34 cellular contexts compared by ENCODE assay signal in genomic region chr11:71094296-71095077, GRCh38.
"Had no signal": no experiment of that assay in that cellular context is flagged by ENCODE, and none has a peak within 500 bp of the region (broad histone marks: within the 10 kb centered on the region; RNA-seq: fewer than 3 reads in every experiment).

No MANE protein-coding gene starts in this region.

- ATAC-seq: activated CD8-positive, alpha-beta T cell treated with anti-CD3 and anti-CD28 coated beads for 36 hours; activated naive CD4-positive, alpha-beta T cell treated with anti-CD3 and anti-CD28 coated beads, Interleukin-2, amount 50 U/mL, for 72 hours; activated T-cell treated with anti-CD3 and anti-CD28 coated beads, Interleukin-2, amount 50 U/mL, for 4 hours; activated T-cell treated with anti-CD3 and anti-CD28 coated beads, Interleukin-2, amount 50 U/mL, for 72 hours; activated T-helper 17 cell treated with anti-CD3 and anti-CD28 coated beads, Interleukin-2, amount 50 U/mL, for 72 hours; body of pancreas had no signal

- H3K27ac ChIP-seq: adrenal gland, body of pancreas, brain microvascular endothelial cell, breast epithelium, VCaP had no signal

- H3K27me3 Mint-ChIP-seq: activated CD4-positive, alpha-beta T cell treated with anti-CD3 and anti-CD28 coated beads, Interleukin-2, amount 10 ng/mL, durations not matched to agents 24 days and 14 days; activated CD8-positive, alpha-beta T cell treated with anti-CD3 and anti-CD28 coated beads for 36 hours; activated naive CD8-positive, alpha-beta T cell treated with anti-CD3 and anti-CD28 coated beads for 36 hours had no signal

- DNase-seq: activated B cell treated with CpG ODN at 0.5 μM for 24 hours; activated CD4-positive, alpha-beta memory T cell treated with anti-CD3 and anti-CD28 coated beads for 36 hours; activated CD4-positive, alpha-beta T cell treated with anti-CD3 and anti-CD28 coated beads for 4 hours; activated CD4-positive, alpha-beta T cell treated with anti-CD3 and anti-CD28 coated beads, Interleukin-2, amount 10 ng/mL, durations not matched to agents 24 days and 14 days; activated CD4-positive, alpha-beta T cell treated with anti-CD3 and anti-CD28 coated beads, Interleukin-2, amount 50 U/mL, for 1 hour; activated CD4-positive, alpha-beta T cell treated with anti-CD3 and anti-CD28 coated beads, Interleukin-2, amount 50 U/mL, for 4 hours; activated CD4-positive, CD25-positive, alpha-beta regulatory T cell treated with anti-CD3 and anti-CD28 coated beads, Interleukin-2, amount 50 U/mL, for 72 hours; activated CD8-positive, alpha-beta memory T cell treated with anti-CD3 and anti-CD28 coated beads, Interleukin-2, amount 50 U/mL, for 4 hours; activated CD8-positive, alpha-beta T cell treated with anti-CD3 and anti-CD28 coated beads for 36 hours; activated effector memory CD4-positive, alpha-beta T cell treated with anti-CD3 and anti-CD28 coated beads, Interleukin-2, amount 50 U/mL, for 16 hours; activated gamma-delta T cell treated with Interleukin-2 at 50 U/mL for 16 hours; activated naive CD4-positive, alpha-beta T cell; activated naive CD4-positive, alpha-beta T cell treated with anti-CD3 and anti-CD28 coated beads for 36 hours; activated naive CD4-positive, alpha-beta T cell treated with anti-CD3 and anti-CD28 coated beads, Interleukin-2, amount 50 U/mL, for 16 hours; activated naive CD8-positive, alpha-beta T cell treated with anti-CD3 and anti-CD28 coated beads for 36 hours; activated T-cell treated with anti-CD3 and anti-CD28 coated beads for 4 hours; activated T-cell treated with anti-CD3 and anti-CD28 coated beads, Interleukin-2, amount 50 U/mL, for 1 hour; activated T-cell treated with anti-CD3 and anti-CD28 coated beads, Interleukin-2, amount 50 U/mL, for 4 hours; activated T-cell treated with anti-CD3 and anti-CD28 coated beads, Interleukin-2, amount 50 U/mL, for 72 hours; adrenal gland; amniotic stem cell; body of pancreas; brain microvascular endothelial cell; central memory CD4-positive, alpha-beta T cell; T-helper 1 cell; T-helper 2 cell; T-helper 9 cell had no signal

- H3K36me3 ChIP-seq: adrenal gland, brain microvascular endothelial cell, breast epithelium had no signal

- H3K27ac Mint-ChIP-seq: activated B cell treated with CpG ODN at 0.5 μM for 24 hours; activated CD4-positive, alpha-beta memory T cell treated with anti-CD3 and anti-CD28 coated beads for 36 hours; activated CD4-positive, alpha-beta T cell treated with anti-CD3 and anti-CD28 coated beads, Interleukin-2, amount 10 ng/mL, durations not matched to agents 24 days and 14 days; activated CD8-positive, alpha-beta T cell treated with anti-CD3 and anti-CD28 coated beads for 36 hours; activated naive CD4-positive, alpha-beta T cell treated with anti-CD3 and anti-CD28 coated beads for 36 hours; activated naive CD4-positive, alpha-beta T cell treated with anti-CD3 and anti-CD28 coated beads, Interleukin-2, amount 50 U/mL, for 72 hours; activated naive CD8-positive, alpha-beta T cell treated with anti-CD3 and anti-CD28 coated beads for 36 hours; activated T-cell treated with anti-CD3 and anti-CD28 coated beads, Interleukin-2, amount 50 U/mL, for 72 hours; activated T-helper 1 cell treated with anti-CD3 and anti-CD28 coated beads, Interleukin-12 subunit alpha, Interleukin-12 subunit beta, Interleukin-2, Interleukin-4 antibody, amounts not matched to agents 30 ng/mL and 10 ng/mL and 1 ng/mL, durations not matched to agents 14 hours and 24 hours and 36 hours; activated T-helper 17 cell treated with anti-CD3 and anti-CD28 coated beads, Interleukin-2, amount 50 U/mL, for 72 hours; T-helper 1 cell treated with Interleukin-12 subunit alpha and Interleukin-12 subunit beta and Interleukin-4 antibody, amounts not matched to agents 30 μg/mL and 1 μg/mL, for 36 hours; T-helper 2 cell treated with Interferon-gamma antibody and Interleukin-4, amounts not matched to agents 5 μg/mL and 100 μg/mL, for 36 hours had no signal

- H3K4me3 ChIP-seq: adrenal gland, body of pancreas, breast epithelium had no signal

- H3K4me3 Mint-ChIP-seq: activated B cell treated with CpG ODN at 0.5 μM for 24 hours; activated CD4-positive, alpha-beta memory T cell treated with anti-CD3 and anti-CD28 coated beads for 36 hours; activated CD4-positive, alpha-beta T cell treated with anti-CD3 and anti-CD28 coated beads, Interleukin-2, amount 10 ng/mL, durations not matched to agents 24 days and 14 days; activated CD8-positive, alpha-beta T cell treated with anti-CD3 and anti-CD28 coated beads for 36 hours; activated naive CD4-positive, alpha-beta T cell treated with anti-CD3 and anti-CD28 coated beads for 36 hours; activated naive CD8-positive, alpha-beta T cell treated with anti-CD3 and anti-CD28 coated beads for 36 hours; activated T-cell treated with anti-CD3 and anti-CD28 coated beads, Interleukin-2, amount 50 U/mL, for 4 hours; activated T-cell treated with anti-CD3 and anti-CD28 coated beads, Interleukin-2, amount 50 U/mL, for 72 hours; activated T-helper 1 cell treated with anti-CD3 and anti-CD28 coated beads, Interleukin-12 subunit alpha, Interleukin-12 subunit beta, Interleukin-2, Interleukin-4 antibody, amounts not matched to agents 30 ng/mL and 10 ng/mL and 1 ng/mL, durations not matched to agents 14 hours and 24 hours and 36 hours; activated T-helper 17 cell treated with anti-CD3 and anti-CD28 coated beads, Interleukin-2, amount 50 U/mL, for 72 hours; T-helper 1 cell treated with Interleukin-12 subunit alpha and Interleukin-12 subunit beta and Interleukin-4 antibody, amounts not matched to agents 30 μg/mL and 1 μg/mL, for 36 hours; T-helper 2 cell treated with Interferon-gamma antibody and Interleukin-4, amounts not matched to agents 5 μg/mL and 100 μg/mL, for 36 hours had no signal

- H3K9me3 Mint-ChIP-seq: activated B cell treated with CpG ODN at 0.5 μM for 24 hours; activated CD4-positive, alpha-beta memory T cell treated with anti-CD3 and anti-CD28 coated beads for 36 hours; activated CD4-positive, alpha-beta T cell treated with anti-CD3 and anti-CD28 coated beads, Interleukin-2, amount 10 ng/mL, durations not matched to agents 24 days and 14 days; activated CD8-positive, alpha-beta T cell treated with anti-CD3 and anti-CD28 coated beads for 36 hours; activated naive CD4-positive, alpha-beta T cell treated with anti-CD3 and anti-CD28 coated beads for 36 hours; activated naive CD4-positive, alpha-beta T cell treated with anti-CD3 and anti-CD28 coated beads, Interleukin-2, amount 50 U/mL, for 72 hours; activated naive CD8-positive, alpha-beta T cell treated with anti-CD3 and anti-CD28 coated beads for 36 hours; activated T-cell treated with anti-CD3 and anti-CD28 coated beads, Interleukin-2, amount 50 U/mL, for 4 hours; activated T-cell treated with anti-CD3 and anti-CD28 coated beads, Interleukin-2, amount 50 U/mL, for 72 hours; activated T-helper 1 cell treated with anti-CD3 and anti-CD28 coated beads, Interleukin-12 subunit alpha, Interleukin-12 subunit beta, Interleukin-2, Interleukin-4 antibody, amounts not matched to agents 30 ng/mL and 10 ng/mL and 1 ng/mL, durations not matched to agents 14 hours and 24 hours and 36 hours; activated T-helper 17 cell treated with anti-CD3 and anti-CD28 coated beads, Interleukin-2, amount 50 U/mL, for 72 hours; T-helper 1 cell treated with Interleukin-12 subunit alpha and Interleukin-12 subunit beta and Interleukin-4 antibody, amounts not matched to agents 30 μg/mL and 1 μg/mL, for 36 hours; T-helper 2 cell treated with Interferon-gamma antibody and Interleukin-4, amounts not matched to agents 5 μg/mL and 100 μg/mL, for 36 hours had no signal

- H3K4me1 Mint-ChIP-seq: activated B cell treated with CpG ODN at 0.5 μM for 24 hours; activated CD4-positive, alpha-beta T cell treated with anti-CD3 and anti-CD28 coated beads, Interleukin-2, amount 10 ng/mL, durations not matched to agents 24 days and 14 days; activated naive CD8-positive, alpha-beta T cell treated with anti-CD3 and anti-CD28 coated beads for 36 hours; activated T-helper 17 cell treated with anti-CD3 and anti-CD28 coated beads, Interleukin-2, amount 50 U/mL, for 72 hours had no signal

- H3K27me3 ChIP-seq: adrenal gland, body of pancreas, brain microvascular endothelial cell, breast epithelium had no signal

- H3K4me1 ChIP-seq: adrenal gland, body of pancreas, breast epithelium had no signal

- H3K9me3 ChIP-seq: adrenal gland, body of pancreas, breast epithelium had no signal

- H3K36me3 Mint-ChIP-seq: activated CD4-positive, alpha-beta memory T cell treated with anti-CD3 and anti-CD28 coated beads for 36 hours; activated naive CD4-positive, alpha-beta T cell treated with anti-CD3 and anti-CD28 coated beads, Interleukin-2, amount 50 U/mL, for 72 hours; activated naive CD8-positive, alpha-beta T cell treated with anti-CD3 and anti-CD28 coated beads for 36 hours had no signal
